In genomic region chr20:56589633-56590032, GRCh38 we compare ENCODE assay signal across 32 cellular contexts. TPM values are rescaled to one million over a fixed set of nuclear protein-coding genes. Genes with fewer than 3 reads are reported as not detected.
"Had no signal": no experiment of that assay in that cellular context is flagged by ENCODE, and none has a peak within 500 bp of the region (broad histone marks: within the 10 kb centered on the region; RNA-seq: fewer than 3 reads in every experiment).

No MANE protein-coding gene starts in this region.

- H3K27me3 ChIP-seq: ascending aorta, breast epithelium, cardiac muscle cell, colonic mucosa, esophagus squamous epithelium had no signal

- H3K27ac ChIP-seq: ascending aorta, breast epithelium, cardiac muscle cell, colonic mucosa, epithelial cell of prostate had no signal

- H3K4me3 ChIP-seq: ascending aorta, breast epithelium, cardiac muscle cell, colonic mucosa, esophagus squamous epithelium had no signal

- H3K9me3 ChIP-seq: ascending aorta, breast epithelium, colonic mucosa, esophagus squamous epithelium had no signal

- ATAC-seq: activated naive CD4-positive, alpha-beta T cell treated with anti-CD3 and anti-CD28 coated beads, Interleukin-2, amount 50 U/mL, for 72 hours; activated T-cell treated with anti-CD3 and anti-CD28 coated beads, Interleukin-2, amount 50 U/mL, for 72 hours; WTC11 had no signal

- DNase-seq: activated CD4-positive, alpha-beta memory T cell treated with anti-CD3 and anti-CD28 coated beads, Interleukin-2, amount 10 ng/mL, durations not matched to agents 7 days and 5 days; activated CD4-positive, alpha-beta T cell treated with anti-CD3 and anti-CD28 coated beads for 1 hour; activated CD4-positive, alpha-beta T cell treated with anti-CD3 and anti-CD28 coated beads for 4 hours; activated CD4-positive, alpha-beta T cell treated with anti-CD3 and anti-CD28 coated beads, Interleukin-2, amount 10 ng/mL, durations not matched to agents 7 days and 5 days; activated CD4-positive, alpha-beta T cell treated with anti-CD3 and anti-CD28 coated beads, Interleukin-2, amount 50 U/mL, for 4 hours; activated CD8-positive, alpha-beta memory T cell treated with anti-CD3 and anti-CD28 coated beads, Interleukin-2, amount 50 U/mL, for 48 hours; activated gamma-delta T cell; activated naive CD4-positive, alpha-beta T cell; activated naive CD4-positive, alpha-beta T cell treated with anti-CD3 and anti-CD28 coated beads, Interleukin-2, amount 10 ng/mL, durations not matched to agents 7 days and 5 days; activated naive CD8-positive, alpha-beta T cell treated with anti-CD3 and anti-CD28 coated beads, Interleukin-2, amount 10 ng/mL, durations not matched to agents 7 days and 5 days; activated T-cell treated with anti-CD3 and anti-CD28 coated beads for 4 hours; activated T-cell treated with anti-CD3 and anti-CD28 coated beads, Interleukin-2, amount 50 U/mL, for 24 hours; activated T-cell treated with anti-CD3 and anti-CD28 coated beads, Interleukin-2, amount 50 U/mL, for 72 hours; central memory CD4-positive, alpha-beta T cell; cerebellar nuclear complex; colonic mucosa; effector CD8-positive, alpha-beta T cell; esophagus squamous epithelium; T-helper 2 cell had no signal

- H3K36me3 ChIP-seq: ascending aorta, breast epithelium, cardiac muscle cell, colonic mucosa, esophagus squamous epithelium had no signal

- FAIRE-seq: endometrium, endothelial cell of umbilical vein, frontal cortex had no signal

- H3K4me1 ChIP-seq: ascending aorta, breast epithelium, colonic mucosa had no signal

RNA-seq across cellular contexts. Expression of gene TFAP2C, which starts 39.5 kb away (rescaled TPM):
- total RNA-seq: activated CD4-positive, alpha-beta memory T cell treated with anti-CD3 and anti-CD28 coated beads, Interleukin-2, amount 10 ng/mL, durations not matched to agents 7 days and 5 days; activated CD4-positive, alpha-beta T cell treated with anti-CD3 and anti-CD28 coated beads, Interleukin-2, amount 10 ng/mL, durations not matched to agents 7 days and 5 days; activated naive CD4-positive, alpha-beta T cell treated with anti-CD3 and anti-CD28 coated beads, Interleukin-2, amount 50 U/mL, for 72 hours; activated naive CD8-positive, alpha-beta T cell treated with anti-CD3 and anti-CD28 coated beads, Interleukin-2, amount 10 ng/mL, durations not matched to agents 7 days and 5 days; dermis microvascular lymphatic vessel endothelial cell; endothelial cell of umbilical vein; fibroblast of lung; T-helper 1 cell treated with Interleukin-12 subunit alpha and Interleukin-12 subunit beta and Interleukin-4 antibody, amounts not matched to agents 30 ng/mL and 1 ng/mL, for 36 hours had no signal
- polyA plus RNA-seq: cardiac muscle cell had no signal

RNA-seq across cellular contexts. Expression of gene FAM209B, which starts 56.6 kb away (rescaled TPM):
- total RNA-seq: ascending aorta, breast epithelium, cardiac muscle cell, dermis microvascular lymphatic vessel endothelial cell, endothelial cell of umbilical vein, esophagus squamous epithelium, fibroblast of lung, fibroblast of villous mesenchyme, frontal cortex had no signal
